In the genomic region with DNA sequence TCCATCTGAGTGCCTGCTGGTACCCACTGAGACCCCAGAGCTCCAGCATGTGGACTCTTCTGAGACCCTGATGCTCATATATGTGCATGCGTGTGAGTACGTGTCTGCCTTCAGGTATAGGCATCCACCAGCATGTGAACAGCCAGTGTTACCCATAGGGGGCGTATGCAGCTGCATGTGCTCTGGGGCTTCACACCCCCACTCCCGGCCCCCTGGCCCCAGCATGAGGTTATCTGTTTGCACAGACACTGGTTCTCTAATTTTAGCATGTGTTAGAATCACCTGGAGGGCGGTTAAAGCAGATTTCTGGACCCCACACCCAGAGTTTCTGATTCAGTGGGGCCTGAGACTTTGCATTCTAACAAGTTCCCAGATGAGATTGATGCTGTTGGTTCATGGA, we compare ENCODE assay signal across 1 cellular context.
TF ChIP-seq lines count a peak whose summit lies in the region.

No MANE protein-coding gene starts in this region.

TF ChIP-seq in K562, 482 proteins besides CTCF, POLR2A, EP300 and RAD21 (continued from another document and continues in another):
- TF ChIP-seq, protein P1, sequence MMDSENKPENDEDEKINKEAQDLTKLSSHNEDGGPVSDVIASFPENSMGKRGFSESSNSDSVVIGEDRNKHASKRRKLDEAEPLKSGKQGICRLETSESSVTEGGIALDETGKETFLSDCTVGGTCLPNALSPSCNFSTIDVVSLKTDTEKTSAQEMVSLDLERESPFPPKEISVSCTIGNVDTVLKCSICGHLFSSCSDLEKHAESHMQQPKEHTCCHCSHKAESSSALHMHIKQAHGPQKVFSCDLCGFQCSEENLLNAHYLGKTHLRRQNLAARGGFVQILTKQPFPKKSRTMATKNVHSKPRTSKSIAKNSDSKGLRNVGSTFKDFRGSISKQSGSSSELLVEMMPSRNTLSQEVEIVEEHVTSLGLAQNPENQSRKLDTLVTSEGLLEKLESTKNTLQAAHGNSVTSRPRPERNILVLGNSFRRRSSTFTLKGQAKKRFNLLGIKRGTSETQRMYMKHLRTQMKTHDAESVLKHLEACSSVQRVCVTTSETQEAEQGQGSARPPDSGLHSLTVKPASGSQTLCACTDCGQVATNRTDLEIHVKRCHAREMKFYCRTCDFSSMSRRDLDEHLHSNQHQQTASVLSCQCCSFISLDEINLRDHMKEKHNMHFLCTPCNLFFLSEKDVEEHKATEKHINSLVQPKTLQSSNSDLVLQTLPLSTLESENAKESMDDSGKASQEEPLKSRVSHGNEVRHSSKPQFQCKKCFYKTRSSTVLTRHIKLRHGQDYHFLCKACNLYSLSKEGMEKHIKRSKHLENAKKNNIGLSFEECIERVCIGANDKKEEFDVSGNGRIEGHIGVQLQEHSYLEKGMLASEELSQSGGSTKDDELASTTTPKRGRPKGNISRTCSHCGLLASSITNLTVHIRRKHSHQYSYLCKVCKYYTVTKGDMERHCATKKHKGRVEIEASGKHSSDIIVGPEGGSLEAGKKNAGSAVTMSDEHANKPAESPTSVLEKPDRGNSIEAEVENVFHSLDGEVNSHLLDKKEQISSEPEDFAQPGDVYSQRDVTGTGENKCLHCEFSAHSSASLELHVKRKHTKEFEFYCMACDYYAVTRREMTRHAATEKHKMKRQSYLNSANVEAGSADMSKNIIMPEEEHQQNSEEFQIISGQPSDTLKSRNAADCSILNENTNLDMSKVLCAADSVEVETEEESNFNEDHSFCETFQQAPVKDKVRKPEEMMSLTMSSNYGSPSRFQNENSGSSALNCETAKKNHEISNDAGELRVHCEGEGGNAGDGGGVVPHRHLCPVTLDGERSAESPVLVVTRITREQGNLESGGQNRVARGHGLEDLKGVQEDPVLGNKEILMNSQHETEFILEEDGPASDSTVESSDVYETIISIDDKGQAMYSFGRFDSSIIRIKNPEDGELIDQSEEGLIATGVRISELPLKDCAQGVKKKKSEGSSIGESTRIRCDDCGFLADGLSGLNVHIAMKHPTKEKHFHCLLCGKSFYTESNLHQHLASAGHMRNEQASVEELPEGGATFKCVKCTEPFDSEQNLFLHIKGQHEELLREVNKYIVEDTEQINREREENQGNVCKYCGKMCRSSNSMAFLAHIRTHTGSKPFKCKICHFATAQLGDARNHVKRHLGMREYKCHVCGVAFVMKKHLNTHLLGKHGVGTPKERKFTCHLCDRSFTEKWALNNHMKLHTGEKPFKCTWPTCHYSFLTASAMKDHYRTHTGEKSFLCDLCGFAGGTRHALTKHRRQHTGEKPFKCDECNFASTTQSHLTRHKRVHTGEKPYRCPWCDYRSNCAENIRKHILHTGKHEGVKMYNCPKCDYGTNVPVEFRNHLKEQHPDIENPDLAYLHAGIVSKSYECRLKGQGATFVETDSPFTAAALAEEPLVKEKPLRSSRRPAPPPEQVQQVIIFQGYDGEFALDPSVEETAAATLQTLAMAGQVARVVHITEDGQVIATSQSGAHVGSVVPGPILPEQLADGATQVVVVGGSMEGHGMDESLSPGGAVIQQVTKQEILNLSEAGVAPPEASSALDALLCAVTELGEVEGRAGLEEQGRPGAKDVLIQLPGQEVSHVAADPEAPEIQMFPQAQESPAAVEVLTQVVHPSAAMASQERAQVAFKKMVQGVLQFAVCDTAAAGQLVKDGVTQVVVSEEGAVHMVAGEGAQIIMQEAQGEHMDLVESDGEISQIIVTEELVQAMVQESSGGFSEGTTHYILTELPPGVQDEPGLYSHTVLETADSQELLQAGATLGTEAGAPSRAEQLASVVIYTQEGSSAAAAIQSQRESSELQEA (IDR thresholded peaks at IDR 0.05; ENCODE audit: low read depth), result no peak
- TF ChIP-seq ZNF143 (CRISPR knock-in tag; IDR thresholded peaks at IDR 0.05) (no peak), CHD1 (IDR thresholded peaks at IDR 0.05; ENCODE audit: low read length) (no peak), ZNF551 (CRISPR knock-in tag; IDR thresholded peaks at IDR 0.05) (no peak), FOXM1 (IDR thresholded peaks at IDR 0.05; ENCODE audit: low read depth) (no peak; the same call in 1 of the 2 replicates), FOXM1 (CRISPR knock-in tag; IDR thresholded peaks at IDR 0.05; ENCODE audit: low read depth) (no peak), ZNF165 (CRISPR knock-in tag; IDR thresholded peaks at IDR 0.05; ENCODE audit: borderline replicate concordance) (no peak), GABPB2 (CRISPR knock-in tag; conservative IDR thresholded peaks at IDR 0.05) (no peak), ZNF76 (CRISPR knock-in tag; IDR thresholded peaks at IDR 0.05; ENCODE audit: borderline replicate concordance) (no peak), KAT7 (CRISPR knock-in tag; IDR thresholded peaks at IDR 0.05; ENCODE audit: borderline replicate concordance) (no peak), NFRKB (IDR thresholded peaks at IDR 0.05; ENCODE audit: low read depth) (no peak), NEUROD1 (IDR thresholded peaks at IDR 0.05; ENCODE audit: borderline replicate concordance, low read depth, low read length, partially characterized antibody) (no peak), MTF1 (CRISPR knock-in tag; IDR thresholded peaks at IDR 0.05; ENCODE audit: borderline replicate concordance) (no peak), ZNF263 (CRISPR knock-in tag; IDR thresholded peaks at IDR 0.05; ENCODE audit: borderline replicate concordance) (no peak), RBM22 (IDR thresholded peaks at IDR 0.05; ENCODE audit: low read depth, low read length, poor library complexity, severe bottlenecking) (no peak), SMARCA4 (IDR thresholded peaks at IDR 0.05) (peak; percentile 51; the same call in 1 of the 2 replicates), CTBP1 (IDR thresholded peaks at IDR 0.05; ENCODE audit: borderline replicate concordance) (peak; percentile 62; the same call in 1 of the 2 replicates), MTA2 (IDR thresholded peaks at IDR 0.05; ENCODE audit: low read depth) (no peak), CBFA2T2 (conservative IDR thresholded peaks at IDR 0.05) (peak; percentile 76), TBP (optimal IDR thresholded peaks at IDR 0.05; ENCODE audit: low read depth, low read length) (no peak), ZNF23 (CRISPR knock-in tag; IDR thresholded peaks at IDR 0.05) (no peak), ZEB2 (IDR thresholded peaks at IDR 0.05) (peak; percentile 54), SETDB1 (IDR thresholded peaks at IDR 0.05; ENCODE audit: low read length) (no peak), COPS2 (conservative IDR thresholded peaks at IDR 0.05) (no peak), ZZZ3 (IDR thresholded peaks at IDR 0.05) (no peak), DNMT1 (IDR thresholded peaks at IDR 0.05) (no peak), FOXK1 (CRISPR knock-in tag; IDR thresholded peaks at IDR 0.05; ENCODE audit: borderline replicate concordance) (no peak), BMI1 (IDR thresholded peaks at IDR 0.05; ENCODE audit: low read length) (no peak), NFE2L1 (tag; IDR thresholded peaks at IDR 0.05; ENCODE audit: borderline replicate concordance, low read depth) (no peak)
- TF ChIP-seq, protein P2, sequence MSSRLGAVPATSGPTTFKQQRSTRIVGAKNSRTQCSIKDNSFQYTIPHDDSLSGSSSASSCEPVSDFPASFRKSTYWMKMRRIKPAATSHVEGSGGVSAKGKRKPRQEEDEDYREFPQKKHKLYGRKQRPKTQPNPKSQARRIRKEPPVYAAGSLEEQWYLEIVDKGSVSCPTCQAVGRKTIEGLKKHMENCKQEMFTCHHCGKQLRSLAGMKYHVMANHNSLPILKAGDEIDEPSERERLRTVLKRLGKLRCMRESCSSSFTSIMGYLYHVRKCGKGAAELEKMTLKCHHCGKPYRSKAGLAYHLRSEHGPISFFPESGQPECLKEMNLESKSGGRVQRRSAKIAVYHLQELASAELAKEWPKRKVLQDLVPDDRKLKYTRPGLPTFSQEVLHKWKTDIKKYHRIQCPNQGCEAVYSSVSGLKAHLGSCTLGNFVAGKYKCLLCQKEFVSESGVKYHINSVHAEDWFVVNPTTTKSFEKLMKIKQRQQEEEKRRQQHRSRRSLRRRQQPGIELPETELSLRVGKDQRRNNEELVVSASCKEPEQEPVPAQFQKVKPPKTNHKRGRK (tag; IDR thresholded peaks at IDR 0.05), result no peak
- TF ChIP-seq, protein P3, sequence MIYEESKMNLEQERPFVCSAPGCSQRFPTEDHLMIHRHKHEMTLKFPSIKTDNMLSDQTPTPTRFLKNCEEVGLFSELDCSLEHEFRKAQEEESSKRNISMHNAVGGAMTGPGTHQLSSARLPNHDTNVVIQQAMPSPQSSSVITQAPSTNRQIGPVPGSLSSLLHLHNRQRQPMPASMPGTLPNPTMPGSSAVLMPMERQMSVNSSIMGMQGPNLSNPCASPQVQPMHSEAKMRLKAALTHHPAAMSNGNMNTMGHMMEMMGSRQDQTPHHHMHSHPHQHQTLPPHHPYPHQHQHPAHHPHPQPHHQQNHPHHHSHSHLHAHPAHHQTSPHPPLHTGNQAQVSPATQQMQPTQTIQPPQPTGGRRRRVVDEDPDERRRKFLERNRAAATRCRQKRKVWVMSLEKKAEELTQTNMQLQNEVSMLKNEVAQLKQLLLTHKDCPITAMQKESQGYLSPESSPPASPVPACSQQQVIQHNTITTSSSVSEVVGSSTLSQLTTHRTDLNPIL (CRISPR knock-in tag; IDR thresholded peaks at IDR 0.05), result no peak
- TF ChIP-seq, protein P4, sequence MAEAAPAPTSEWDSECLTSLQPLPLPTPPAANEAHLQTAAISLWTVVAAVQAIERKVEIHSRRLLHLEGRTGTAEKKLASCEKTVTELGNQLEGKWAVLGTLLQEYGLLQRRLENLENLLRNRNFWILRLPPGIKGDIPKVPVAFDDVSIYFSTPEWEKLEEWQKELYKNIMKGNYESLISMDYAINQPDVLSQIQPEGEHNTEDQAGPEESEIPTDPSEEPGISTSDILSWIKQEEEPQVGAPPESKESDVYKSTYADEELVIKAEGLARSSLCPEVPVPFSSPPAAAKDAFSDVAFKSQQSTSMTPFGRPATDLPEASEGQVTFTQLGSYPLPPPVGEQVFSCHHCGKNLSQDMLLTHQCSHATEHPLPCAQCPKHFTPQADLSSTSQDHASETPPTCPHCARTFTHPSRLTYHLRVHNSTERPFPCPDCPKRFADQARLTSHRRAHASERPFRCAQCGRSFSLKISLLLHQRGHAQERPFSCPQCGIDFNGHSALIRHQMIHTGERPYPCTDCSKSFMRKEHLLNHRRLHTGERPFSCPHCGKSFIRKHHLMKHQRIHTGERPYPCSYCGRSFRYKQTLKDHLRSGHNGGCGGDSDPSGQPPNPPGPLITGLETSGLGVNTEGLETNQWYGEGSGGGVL (CRISPR knock-in tag; IDR thresholded peaks at IDR 0.05), result no peak
- TF ChIP-seq, protein P5, sequence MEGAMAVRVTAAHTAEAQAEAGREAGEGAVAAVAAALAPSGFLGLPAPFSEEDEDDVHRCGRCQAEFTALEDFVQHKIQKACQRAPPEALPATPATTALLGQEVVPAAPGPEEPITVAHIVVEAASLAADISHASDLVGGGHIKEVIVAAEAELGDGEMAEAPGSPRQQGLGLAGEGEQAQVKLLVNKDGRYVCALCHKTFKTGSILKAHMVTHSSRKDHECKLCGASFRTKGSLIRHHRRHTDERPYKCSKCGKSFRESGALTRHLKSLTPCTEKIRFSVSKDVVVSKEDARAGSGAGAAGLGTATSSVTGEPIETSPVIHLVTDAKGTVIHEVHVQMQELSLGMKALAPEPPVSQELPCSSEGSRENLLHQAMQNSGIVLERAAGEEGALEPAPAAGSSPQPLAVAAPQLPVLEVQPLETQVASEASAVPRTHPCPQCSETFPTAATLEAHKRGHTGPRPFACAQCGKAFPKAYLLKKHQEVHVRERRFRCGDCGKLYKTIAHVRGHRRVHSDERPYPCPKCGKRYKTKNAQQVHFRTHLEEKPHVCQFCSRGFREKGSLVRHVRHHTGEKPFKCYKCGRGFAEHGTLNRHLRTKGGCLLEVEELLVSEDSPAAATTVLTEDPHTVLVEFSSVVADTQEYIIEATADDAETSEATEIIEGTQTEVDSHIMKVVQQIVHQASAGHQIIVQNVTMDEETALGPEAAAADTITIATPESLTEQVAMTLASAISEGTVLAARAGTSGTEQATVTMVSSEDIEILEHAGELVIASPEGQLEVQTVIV (CRISPR knock-in tag; IDR thresholded peaks at IDR 0.05; ENCODE audit: borderline replicate concordance), result no peak
- TF ChIP-seq, protein P6, sequence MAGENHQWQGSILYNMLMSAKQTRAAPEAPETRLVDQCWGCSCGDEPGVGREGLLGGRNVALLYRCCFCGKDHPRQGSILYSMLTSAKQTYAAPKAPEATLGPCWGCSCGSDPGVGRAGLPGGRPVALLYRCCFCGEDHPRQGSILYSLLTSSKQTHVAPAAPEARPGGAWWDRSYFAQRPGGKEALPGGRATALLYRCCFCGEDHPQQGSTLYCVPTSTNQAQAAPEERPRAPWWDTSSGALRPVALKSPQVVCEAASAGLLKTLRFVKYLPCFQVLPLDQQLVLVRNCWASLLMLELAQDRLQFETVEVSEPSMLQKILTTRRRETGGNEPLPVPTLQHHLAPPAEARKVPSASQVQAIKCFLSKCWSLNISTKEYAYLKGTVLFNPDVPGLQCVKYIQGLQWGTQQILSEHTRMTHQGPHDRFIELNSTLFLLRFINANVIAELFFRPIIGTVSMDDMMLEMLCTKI (IDR thresholded peaks at IDR 0.05; ENCODE audit: partially characterized antibody), result no peak
- TF ChIP-seq, protein P7, sequence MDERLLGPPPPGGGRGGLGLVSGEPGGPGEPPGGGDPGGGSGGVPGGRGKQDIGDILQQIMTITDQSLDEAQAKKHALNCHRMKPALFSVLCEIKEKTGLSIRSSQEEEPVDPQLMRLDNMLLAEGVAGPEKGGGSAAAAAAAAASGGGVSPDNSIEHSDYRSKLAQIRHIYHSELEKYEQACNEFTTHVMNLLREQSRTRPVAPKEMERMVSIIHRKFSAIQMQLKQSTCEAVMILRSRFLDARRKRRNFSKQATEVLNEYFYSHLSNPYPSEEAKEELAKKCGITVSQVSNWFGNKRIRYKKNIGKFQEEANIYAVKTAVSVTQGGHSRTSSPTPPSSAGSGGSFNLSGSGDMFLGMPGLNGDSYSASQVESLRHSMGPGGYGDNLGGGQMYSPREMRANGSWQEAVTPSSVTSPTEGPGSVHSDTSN (CRISPR knock-in tag; IDR thresholded peaks at IDR 0.05; ENCODE audit: low read depth), result no peak
- TF ChIP-seq, protein P7 (tag; conservative IDR thresholded peaks at IDR 0.05; ENCODE audit: low read depth), result no peak
- TF ChIP-seq, protein P8, sequence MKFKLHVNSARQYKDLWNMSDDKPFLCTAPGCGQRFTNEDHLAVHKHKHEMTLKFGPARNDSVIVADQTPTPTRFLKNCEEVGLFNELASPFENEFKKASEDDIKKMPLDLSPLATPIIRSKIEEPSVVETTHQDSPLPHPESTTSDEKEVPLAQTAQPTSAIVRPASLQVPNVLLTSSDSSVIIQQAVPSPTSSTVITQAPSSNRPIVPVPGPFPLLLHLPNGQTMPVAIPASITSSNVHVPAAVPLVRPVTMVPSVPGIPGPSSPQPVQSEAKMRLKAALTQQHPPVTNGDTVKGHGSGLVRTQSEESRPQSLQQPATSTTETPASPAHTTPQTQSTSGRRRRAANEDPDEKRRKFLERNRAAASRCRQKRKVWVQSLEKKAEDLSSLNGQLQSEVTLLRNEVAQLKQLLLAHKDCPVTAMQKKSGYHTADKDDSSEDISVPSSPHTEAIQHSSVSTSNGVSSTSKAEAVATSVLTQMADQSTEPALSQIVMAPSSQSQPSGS (CRISPR knock-in tag; IDR thresholded peaks at IDR 0.05), result no peak
